In genomic region chr4:67706682-67707081, GRCh38 we compare ENCODE assay signal across 11 cellular contexts. TPM values are rescaled to one million over a fixed set of nuclear protein-coding genes. Genes with fewer than 3 reads are reported as not detected.
"Had no signal": no experiment of that assay in that cellular context is flagged by ENCODE, and none has a peak within 500 bp of the region (broad histone marks: within the 10 kb centered on the region; RNA-seq: fewer than 3 reads in every experiment).

No MANE protein-coding gene starts in this region.

RNA-seq across cellular contexts. Expression of gene GNRHR, which starts 47.5 kb away (rescaled TPM):
- total RNA-seq: OCI-LY7, PC-3, PC-9, Peyer's patch, Right ventricle myocardium inferior, Right ventricle myocardium superior, RPMI7951, SJCRH30, SJSA1, SK-MEL-5, T-cell had no signal
